Comparison of ENCODE assay signal across 28 cellular contexts in genomic region chrX:121221321-121221977, GRCh38.
"Had no signal": no experiment of that assay in that cellular context is flagged by ENCODE, and none has a peak within 500 bp of the region (broad histone marks: within the 10 kb centered on the region; RNA-seq: fewer than 3 reads in every experiment).

No MANE protein-coding gene starts in this region.

- FAIRE-seq: islet of Langerhans had no signal

- H3K4me3 ChIP-seq: colonic mucosa, esophagus muscularis mucosa, gastroesophageal sphincter, heart left ventricle, hepatocyte, left ventricle myocardium inferior, lower lobe of right lung, mucosa of descending colon, smooth muscle cell, thyroid gland, vagina had no signal

- H3K9ac ChIP-seq: parathyroid adenoma had no signal

- H3K79me2 ChIP-seq: hepatocyte, parathyroid adenoma had no signal

- H3K9me3 ChIP-seq: colonic mucosa, esophagus muscularis mucosa, gastroesophageal sphincter, heart left ventricle, left ventricle myocardium inferior, lower lobe of right lung, mucosa of descending colon, neutrophil, vagina had no signal

- ATAC-seq: foreskin keratinocyte; gastroesophageal sphincter; heart left ventricle; left cardiac atrium; lower lobe of right lung; mucosa of descending colon; natural killer cell treated with Interleukin-12 subunit alpha and Interleukin-12 subunit beta and Interleukin-15 and Interleukin-18, amount 100 ng/mL, for 72 hours; sciatic nerve; stimulated activated naive CD8-positive, alpha-beta T cell treated with anti-CD3 and anti-CD28 coated beads, Interleukin-15, amount 100 ng/mL, for 72 hours had no signal

- H2AFZ ChIP-seq: hepatocyte, parathyroid adenoma had no signal

- H3K27ac ChIP-seq: colonic mucosa, esophagus muscularis mucosa, foreskin keratinocyte, gastroesophageal sphincter, heart left ventricle, hepatocyte, left ventricle myocardium inferior, lower lobe of right lung, neutrophil, parathyroid adenoma, thyroid gland, vagina had no signal

- H3K4me2 ChIP-seq: hepatocyte, smooth muscle cell had no signal

- H3K4me1 ChIP-seq: colonic mucosa, esophagus muscularis mucosa, foreskin keratinocyte, gastroesophageal sphincter, heart left ventricle, left ventricle myocardium inferior, lower lobe of right lung, parathyroid adenoma, thyroid gland, vagina had no signal

- H3K27me3 ChIP-seq: colonic mucosa, esophagus muscularis mucosa, foreskin keratinocyte, gastroesophageal sphincter, heart left ventricle, hepatocyte, neutrophil, thyroid gland, vagina had no signal

- H3K36me3 ChIP-seq: colonic mucosa, esophagus muscularis mucosa, gastroesophageal sphincter, heart left ventricle, left ventricle myocardium inferior, lower lobe of right lung, neutrophil, thyroid gland, vagina had no signal

- DNase-seq: colonic mucosa; effector CD8-positive, alpha-beta T cell; endodermal cell; foreskin keratinocyte; heart left ventricle; left cardiac atrium; left ventricle myocardium inferior; lower lobe of right lung; mucosa of descending colon; naive B cell; stimulated activated CD4-positive, alpha-beta T cell treated with anti-CD3 and anti-CD28 coated beads, Interleukin-12 subunit alpha, Interleukin-12 subunit beta, amount 100 ng/mL, for 4 hours; stimulated activated CD4-positive, alpha-beta T cell treated with anti-CD3 and anti-CD28 coated beads, Interleukin-1b, Interleukin-23, amount 100 ng/mL, for 48 hours; stimulated activated CD4-positive, alpha-beta T cell treated with anti-CD3 and anti-CD28 coated beads, Interleukin-4, amount 100 ng/mL, for 1 hour; stimulated activated CD8-positive, alpha-beta memory T cell treated with anti-CD3 and anti-CD28 coated beads, Interleukin-4, amount 100 ng/mL, for 48 hours; stimulated activated naive CD4-positive, alpha-beta T cell; stimulated activated naive CD8-positive, alpha-beta T cell treated with anti-CD3 and anti-CD28 coated beads, Interleukin-15, amount 100 ng/mL, for 72 hours; thyroid gland; trophoblast cell had no signal
